In the genomic region with DNA sequence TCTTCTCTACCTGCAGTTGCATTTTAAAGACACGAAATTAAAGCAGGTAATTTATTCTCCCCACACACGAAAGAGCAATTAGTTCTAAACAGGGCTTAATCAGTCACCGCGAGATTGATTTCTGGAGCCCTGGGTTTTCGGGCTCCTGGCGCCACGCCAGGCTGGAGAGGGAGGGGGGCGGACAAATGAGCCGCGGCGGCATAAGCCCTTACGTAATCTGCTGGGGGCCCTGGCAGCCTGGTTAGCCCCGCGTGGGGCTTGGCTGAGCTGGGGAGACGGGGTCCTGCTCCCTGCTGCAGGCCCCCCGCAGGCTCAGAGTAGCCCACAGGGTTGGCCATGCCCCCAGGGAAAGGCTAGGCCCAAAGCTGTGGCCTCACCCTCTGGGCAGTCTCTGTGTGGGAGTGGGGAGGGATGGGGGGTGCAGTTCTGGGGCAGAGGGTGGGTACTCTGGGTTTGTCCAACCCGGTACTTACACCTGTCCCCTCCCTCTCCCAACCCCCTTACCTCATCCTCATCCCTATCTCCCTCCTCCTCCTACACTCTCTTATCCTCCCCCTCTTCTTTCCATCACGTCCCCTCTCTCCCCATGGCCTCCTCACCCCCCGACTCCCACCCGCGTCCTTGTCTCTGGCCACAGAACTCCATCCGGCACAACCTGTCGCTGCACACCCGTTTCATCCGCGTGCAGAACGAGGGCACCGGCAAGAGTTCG, we compare ENCODE assay signal across 9 cellular contexts. TPM values are rescaled to one million over a fixed set of nuclear protein-coding genes. Genes with fewer than 3 reads are reported as not detected.
DNase-seq lines count a peak whose midpoint lies in the region; ATAC-seq lines count a peak whose summit lies in the region.
"Had no signal": no experiment of that assay in that cellular context is flagged by ENCODE, and none has a peak within 500 bp of the region (broad histone marks: within the 10 kb centered on the region; RNA-seq: fewer than 3 reads in every experiment).

No MANE protein-coding gene starts in this region.

- H3K27ac Mint-ChIP-seq in activated naive CD4-positive, alpha-beta T cell treated with anti-CD3 and anti-CD28 coated beads, Interleukin-2, amount 10 ng/mL, durations not matched to agents 7 days and 5 days, result no peak overlapping the region

- no peaks in the 10 kb centered on the region for H3K36me3 ChIP-seq in iPS DF 6.9 (ENCODE audit: control insufficient read depth, insufficient read depth, low read length)
- no peaks in the 10 kb centered on the region for H3K36me3 ChIP-seq in skeletal muscle tissue (ENCODE audit: control insufficient read depth in 3 of 3, insufficient read depth in 3 of 3, low read length in 3 of 3)

- H3K9ac ChIP-seq in skeletal muscle tissue (ENCODE audit: low read depth in 1 of 3, low read length in 3 of 3), result peak overlapping the region; percentile 17 to 79 (median 32)

- H3K4me1 ChIP-seq in iPS DF 6.9 (ENCODE audit: control insufficient read depth, insufficient read depth, low read length), result peaks cover 5% of the 10 kb centered on the region
- H3K4me1 ChIP-seq in skeletal muscle tissue (ENCODE audit: control insufficient read depth in 3 of 3, insufficient read depth in 3 of 3, low read length in 3 of 3), result peaks cover 17 to 33% (median 30%) of the 10 kb centered on the region in 3 donors

- H3K9me3 ChIP-seq in iPS DF 6.9 (ENCODE audit: control insufficient read depth, insufficient read depth, low read length), result no peaks in the 10 kb centered on the region
- no peaks in the 10 kb centered on the region for H3K9me3 ChIP-seq in skeletal muscle tissue (ENCODE audit: control insufficient read depth in 3 of 3, low read length in 3 of 3)

- CTCF ChIA-PET in activated naive CD4-positive, alpha-beta T cell treated with anti-CD3 and anti-CD28 coated beads, Interleukin-2, amount 10 ng/mL, durations not matched to agents 7 days and 5 days (lab: Charles Lee), result interaction anchor here (1.7 kb wide), 1 partner anchor 98 kb away, joined by 4 read pairs; no protein-coding TSS in a partner anchor

- peak overlapping the region; percentile 33; the same call in 1 of the 2 replicates for H3K4me3 ChIP-seq in iPS DF 6.9 (ENCODE audit: low read length)
- peak overlapping the region; percentile 60 to 70 (median 61) for H3K4me3 ChIP-seq in skeletal muscle tissue (ENCODE audit: low read length in 3 of 3)

- peak; percentile 98 for DNase-seq in COLO668 (lab: John Stamatoyannopoulos, UW; ENCODE audit: unreplicated experiment)
- DNase-seq in NCI-H146 treated with DMSO at 0.1 percent for 48 hours (lab: John Stamatoyannopoulos, UW; ENCODE audit: unreplicated experiment), result peak; percentile 65
- no peak for DNase-seq in activated naive CD4-positive, alpha-beta T cell treated with anti-CD3 and anti-CD28 coated beads, Interleukin-2, amount 10 ng/mL, durations not matched to agents 7 days and 5 days
- no peak for DNase-seq in iPS DF 6.9 (ENCODE audit: low read depth, low spot score)
- no peak for DNase-seq in mesenteric fat pad (ENCODE audit: low spot score)

- H3K27me3 ChIP-seq in iPS DF 6.9 (ENCODE audit: control insufficient read depth, insufficient read depth, low read length) (peaks cover 3% of the 10 kb centered on the region; the same call in 1 of the 2 replicates), skeletal muscle tissue (ENCODE audit: control insufficient read depth in 3 of 3, insufficient read depth in 3 of 3, low read length in 3 of 3) (peaks cover 0 to 6% (median 0%) of the 10 kb centered on the region in 3 donors)

- H3K27ac ChIP-seq in iPS DF 6.9 (ENCODE audit: low read length) (no peak overlapping the region), skeletal muscle tissue (ENCODE audit: low read depth, low read length) (peak overlapping the region; percentile 47)

- no peak for ATAC-seq in GM19452 (IDR thresholded peaks at IDR 0.05; ENCODE audit: unreplicated experiment)
- ATAC-seq in GM21526 (IDR thresholded peaks at IDR 0.05; ENCODE audit: low FRiP score, unreplicated experiment), result no peak

- peak overlapping the region; percentile 70 for H3K4me3 Mint-ChIP-seq in activated naive CD4-positive, alpha-beta T cell treated with anti-CD3 and anti-CD28 coated beads, Interleukin-2, amount 10 ng/mL, durations not matched to agents 7 days and 5 days

- H3K9me3 Mint-ChIP-seq in activated naive CD4-positive, alpha-beta T cell treated with anti-CD3 and anti-CD28 coated beads, Interleukin-2, amount 10 ng/mL, durations not matched to agents 7 days and 5 days, result no peaks in the 10 kb centered on the region

- WGBS in iPS DF 6.9 (ENCODE audit: insufficient coverage, insufficient read length), result 100% methylated on average over 1 of the region's 29 CpGs

- peaks cover 12% of the 10 kb centered on the region for H3K4me1 Mint-ChIP-seq in activated naive CD4-positive, alpha-beta T cell treated with anti-CD3 and anti-CD28 coated beads, Interleukin-2, amount 10 ng/mL, durations not matched to agents 7 days and 5 days

- peaks cover 90% of the 10 kb centered on the region for H3K27me3 Mint-ChIP-seq in activated naive CD4-positive, alpha-beta T cell treated with anti-CD3 and anti-CD28 coated beads, Interleukin-2, amount 10 ng/mL, durations not matched to agents 7 days and 5 days

- H3K36me3 Mint-ChIP-seq in activated naive CD4-positive, alpha-beta T cell treated with anti-CD3 and anti-CD28 coated beads, Interleukin-2, amount 10 ng/mL, durations not matched to agents 7 days and 5 days, result no peaks in the 10 kb centered on the region

RNA-seq across cellular contexts. Expression of gene FOXO6, which starts 19.9 kb away (rescaled TPM):
- total RNA-seq in skeletal muscle tissue (2.6 TPM), mesenteric fat pad (not detected)
- total RNA-seq: subcutaneous adipose tissue had no signal

Comparison
In these comparisons a context has a peak if more than half of its experiments do, and no peak if none do; other contexts are left out.
1. DNase-seq: peak in COLO668 (single experiment) and NCI-H146 treated with DMSO at 0.1 percent for 48 hours (single experiment); none in activated naive CD4-positive, alpha-beta T cell treated with anti-CD3 and anti-CD28 coated beads, Interleukin-2, amount 10 ng/mL, durations not matched to agents 7 days and 5 days (single experiment), iPS DF 6.9 (single experiment) and mesenteric fat pad (single experiment).